In the genomic region with DNA sequence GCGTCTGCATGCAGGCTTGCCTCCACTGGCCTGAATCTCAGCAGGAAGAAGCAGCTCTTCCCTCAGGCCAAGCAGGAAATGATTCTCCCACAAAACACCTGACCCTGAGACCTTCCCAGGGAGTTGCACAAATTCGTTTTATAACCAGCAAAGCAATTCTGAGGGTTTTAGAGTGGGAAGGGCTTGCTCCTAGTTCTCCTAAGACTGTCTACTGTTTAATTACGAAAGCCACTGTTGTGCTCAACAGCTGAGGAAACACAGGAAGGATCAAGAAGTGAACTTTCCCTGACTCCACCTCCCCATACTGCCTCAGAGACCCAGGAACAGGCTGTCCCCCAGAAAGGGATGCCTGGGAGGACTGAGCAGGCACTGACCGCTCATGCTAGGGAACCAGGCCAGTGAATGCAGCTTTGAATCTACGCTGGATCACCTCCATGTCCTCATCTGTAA, we compare ENCODE assay signal across 12 cellular contexts. TPM values are rescaled to one million over a fixed set of nuclear protein-coding genes. Genes with fewer than 3 reads are reported as not detected.
DNase-seq lines count a peak whose midpoint lies in the region; ATAC-seq, FAIRE-seq and TF ChIP-seq lines count a peak whose summit lies in the region.
"Had no signal": no experiment of that assay in that cellular context is flagged by ENCODE, and none has a peak within 500 bp of the region (broad histone marks: within the 10 kb centered on the region; RNA-seq: fewer than 3 reads in every experiment).

No MANE protein-coding gene starts in this region.

- H3K36me3 Mint-ChIP-seq in CD8-positive, alpha-beta memory T cell: no peaks in the 10 kb centered on the region
- H3K36me3 Mint-ChIP-seq: CD4-positive, alpha-beta memory T cell; natural killer cell had no signal

- CTCF ChIA-PET in CD8-positive, alpha-beta memory T cell (lab: Charles Lee): no interaction called here

- intact Hi-C loops in colonic mucosa (cut with DNase I) (no loop called here), lower lobe of right lung (cut with DNase I) (no loop called here)

- no peak overlapping the region for H3K27ac Mint-ChIP-seq in CD8-positive, alpha-beta memory T cell
- H3K27ac Mint-ChIP-seq: CD4-positive, alpha-beta memory T cell; natural killer cell had no signal

- no peak for FAIRE-seq in HTR-8/SVneo (lab: Jason Lieb, UNC)

- H3K9me3 ChIP-seq in colonic mucosa (no peaks in the 10 kb centered on the region), lower lobe of right lung (no peaks in the 10 kb centered on the region)
- H3K9me3 ChIP-seq in CD8-positive, alpha-beta memory T cell (ENCODE audit: low read length): no peaks in the 10 kb centered on the region

- H3K4me1 Mint-ChIP-seq in CD8-positive, alpha-beta memory T cell: no peaks in the 10 kb centered on the region
- H3K4me1 Mint-ChIP-seq: CD4-positive, alpha-beta memory T cell; natural killer cell had no signal

- no peaks in the 10 kb centered on the region for H3K9me3 Mint-ChIP-seq in CD8-positive, alpha-beta memory T cell
- H3K9me3 Mint-ChIP-seq: CD4-positive, alpha-beta memory T cell; natural killer cell had no signal

- H3K27me3 Mint-ChIP-seq in CD8-positive, alpha-beta memory T cell: no peaks in the 10 kb centered on the region
- H3K27me3 Mint-ChIP-seq: CD4-positive, alpha-beta memory T cell had no signal

- POLR2A ChIA-PET in CD8-positive, alpha-beta memory T cell (lab: Charles Lee): no interaction called here

- no peaks in the 10 kb centered on the region for H3K4me1 ChIP-seq in colonic mucosa
- peaks cover 22% of the 10 kb centered on the region for H3K4me1 ChIP-seq in lower lobe of right lung
- H3K4me1 ChIP-seq in CD8-positive, alpha-beta memory T cell (ENCODE audit: insufficient read depth, low read length): no peaks in the 10 kb centered on the region

- no peaks in the 10 kb centered on the region for H3K27me3 ChIP-seq in colonic mucosa
- no peaks in the 10 kb centered on the region for H3K27me3 ChIP-seq in lower lobe of right lung (ENCODE audit: low read depth)
- no peaks in the 10 kb centered on the region for H3K27me3 ChIP-seq in CD8-positive, alpha-beta memory T cell (ENCODE audit: insufficient read depth, low read length, poor library complexity, severe bottlenecking)

- H3K27ac ChIP-seq in colonic mucosa (peak overlapping the region; percentile 43), lower lobe of right lung (peak overlapping the region; percentile 5)
- H3K27ac ChIP-seq in CD8-positive, alpha-beta memory T cell (ENCODE audit: low read depth, low read length): no peak overlapping the region

- TF ChIP-seq CTCF in colonic mucosa (IDR thresholded peaks at IDR 0.05): no peak
- TF ChIP-seq CTCF in lower lobe of right lung (IDR thresholded peaks at IDR 0.05): no peak

- peak overlapping the region in 1 of 2 donors; percentile 36 for H3K9ac ChIP-seq in colonic mucosa (ENCODE audit: low read depth in 2 of 2, low read length in 2 of 2)

- DNase-seq in AG08395 (ENCODE audit: low spot score) (peak; percentile 18), HTR-8/SVneo (ENCODE audit: insufficient read length, low spot score) (peak; percentile 67), colonic mucosa (peak; percentile 61), lower lobe of right lung (no peak), amygdala (lab: John Stamatoyannopoulos, UW) (no peak), NCI-H2227 treated with DMSO at 0.1 percent for 48 hours (lab: John Stamatoyannopoulos, UW) (no peak)
- DNase-seq in stimulated activated CD4-positive, alpha-beta T cell treated with anti-CD3 and anti-CD28 coated beads, Interleukin-2, amount 100 ng/mL, for 24 hours: no peak
- DNase-seq in CD8-positive, alpha-beta memory T cell: no peak
- DNase-seq: CD4-positive, alpha-beta memory T cell; natural killer cell; NCI-H1092; SHP77 had no signal

- peak; percentile 74 to 79 for ATAC-seq in lower lobe of right lung
- ATAC-seq: natural killer cell had no signal

- no peak overlapping the region for H3K4me3 ChIP-seq in colonic mucosa
- H3K4me3 ChIP-seq in lower lobe of right lung: no peak overlapping the region
- H3K4me3 ChIP-seq in CD8-positive, alpha-beta memory T cell (ENCODE audit: low read length): no peak overlapping the region

- no peak overlapping the region for H3K4me3 Mint-ChIP-seq in CD8-positive, alpha-beta memory T cell
- H3K4me3 Mint-ChIP-seq: CD4-positive, alpha-beta memory T cell; natural killer cell had no signal

- H3K36me3 ChIP-seq in colonic mucosa: no peaks in the 10 kb centered on the region
- no peaks in the 10 kb centered on the region for H3K36me3 ChIP-seq in lower lobe of right lung
- H3K36me3 ChIP-seq in CD8-positive, alpha-beta memory T cell (ENCODE audit: insufficient read depth, low read length): no peaks in the 10 kb centered on the region

RNA-seq across cellular contexts. Expression of gene PUM1, which starts 37.0 kb away (rescaled TPM):
- total RNA-seq in colonic mucosa (100 to 1,000 TPM; 119 to 124 TPM), lower lobe of right lung (121 TPM)
- 100 to 1,000 TPM in 1 of 2 experiments, 10 to 100 TPM in 1; 99.8 to 113 TPM for total RNA-seq in CD8-positive, alpha-beta memory T cell
- polyA plus RNA-seq in CD8-positive, alpha-beta memory T cell: 127 TPM

Comparison
In these comparisons a context has a peak if more than half of its experiments do, and no peak if none do; other contexts are left out.
1. DNase-seq: peak in AG08395 (single experiment), HTR-8/SVneo (single experiment) and colonic mucosa (single experiment); none in lower lobe of right lung (single experiment), amygdala (0 of 56), stimulated activated CD4-positive, alpha-beta T cell treated with anti-CD3 and anti-CD28 coated beads, Interleukin-2, amount 100 ng/mL, for 24 hours (0 of 2), NCI-H2227 treated with DMSO at 0.1 percent for 48 hours (single experiment) and CD8-positive, alpha-beta memory T cell (0 of 5).